ENCODE assay signal across 8 cellular contexts in genomic region chr22:36029406-36029755, GRCh38. TPM values are rescaled to one million over a fixed set of nuclear protein-coding genes. Genes with fewer than 3 reads are reported as not detected.
A peak's percentile ranks its signal among the peaks of the same experiment; 100 is the strongest.
DNase-seq lines count a peak whose midpoint lies in the region; ATAC-seq and TF ChIP-seq lines count a peak whose summit lies in the region.

No MANE protein-coding gene starts in this region.

- no peaks in the 10 kb centered on the region for H3K9me3 Mint-ChIP-seq in activated T-cell treated with anti-CD3 and anti-CD28 coated beads, Interleukin-2, amount 50 U/mL, for 24 hours

- H3K4me3 ChIP-seq in ascending aorta (peak overlapping the region; percentile 83 to 96), liver (ENCODE audit: low read depth in 1 of 3, low read length in 3 of 3) (peak overlapping the region in 2 of 3 donors; percentile 33 to 85), thyroid gland (replicated peaks in 1 of 3) (peak overlapping the region in 1 of 3 donors; percentile 63)

- peak overlapping the region; percentile 89 for H3K4me3 Mint-ChIP-seq in activated T-cell treated with anti-CD3 and anti-CD28 coated beads, Interleukin-2, amount 50 U/mL, for 24 hours

- TF ChIP-seq POLR2A in thyroid gland (IDR thresholded peaks at IDR 0.05): no peak

- DNase-seq in activated T-cell treated with anti-CD3 and anti-CD28 coated beads, Interleukin-2, amount 50 U/mL, for 24 hours: no peak
- no peak for DNase-seq in activated T-cell treated with anti-CD3 and anti-CD28 coated beads, Interleukin-2, amount 50 U/mL, for 48 hours
- DNase-seq in ascending aorta (ENCODE audit: low spot score in 2 of 2): no peak
- no peak for DNase-seq in thyroid gland
- DNase-seq in NK-92 treated with Interleukin-12 subunit alpha and Interleukin-12 subunit beta, amount 100 ng/mL, for 24 hours (lab: John Stamatoyannopoulos, UW): no peak

- peaks cover 11% of the 10 kb centered on the region for H3K27me3 Mint-ChIP-seq in activated T-cell treated with anti-CD3 and anti-CD28 coated beads, Interleukin-2, amount 50 U/mL, for 24 hours

- H3K9ac ChIP-seq in liver (ENCODE audit: low read depth in 1 of 2, low read length in 2 of 2): peak overlapping the region in 1 of 2 donors; percentile 37

- ATAC-seq in GM18519 (IDR thresholded peaks at IDR 0.05; ENCODE audit: low FRiP score, unreplicated experiment): no peak
- no peak for ATAC-seq in HG03039 (IDR thresholded peaks at IDR 0.05; ENCODE audit: unreplicated experiment)

- H3K36me3 Mint-ChIP-seq in activated T-cell treated with anti-CD3 and anti-CD28 coated beads, Interleukin-2, amount 50 U/mL, for 24 hours (ENCODE audit: low read depth): no peaks in the 10 kb centered on the region

- H3K27ac Mint-ChIP-seq in activated T-cell treated with anti-CD3 and anti-CD28 coated beads, Interleukin-2, amount 50 U/mL, for 24 hours: peak overlapping the region; percentile 81

- peaks cover 20% of the 10 kb centered on the region for H3K4me1 Mint-ChIP-seq in activated T-cell treated with anti-CD3 and anti-CD28 coated beads, Interleukin-2, amount 50 U/mL, for 24 hours (ENCODE audit: low read depth)

- H3K4me1 ChIP-seq in ascending aorta (peaks cover 0 to 10% of the 10 kb centered on the region in 2 donors), liver (ENCODE audit: control insufficient read depth in 4 of 4, insufficient read depth in 4 of 4, low read length in 3 of 4) (peaks cover 0 to 43% (median 24%) of the 10 kb centered on the region in 4 donors), thyroid gland (peaks cover 15 to 19% of the 10 kb centered on the region in 2 donors)

- H3K9me3 ChIP-seq in ascending aorta: no peaks in the 10 kb centered on the region
- no peaks in the 10 kb centered on the region for H3K9me3 ChIP-seq in liver (ENCODE audit: control insufficient read depth in 4 of 4, low read length in 3 of 4)
- no peaks in the 10 kb centered on the region for H3K9me3 ChIP-seq in thyroid gland

- TF ChIP-seq CTCF in ascending aorta (IDR thresholded peaks at IDR 0.05) (no peak), liver (IDR thresholded peaks at IDR 0.05; ENCODE audit: low read depth, low read length, missing input control) (no peak), thyroid gland (IDR thresholded peaks at IDR 0.05) (no peak)

- intact Hi-C loops in ascending aorta (cut with DNase I) (loop anchor here (1.0 to 2.0 kb wide), 5 partner anchors 37 to 99 kb away; no protein-coding TSS in a partner anchor), thyroid gland (cut with DNase I) (no loop called here)

- no peaks in the 10 kb centered on the region for H3K27me3 ChIP-seq in ascending aorta
- no peaks in the 10 kb centered on the region for H3K27me3 ChIP-seq in liver (ENCODE audit: control insufficient read depth in 4 of 4, insufficient read depth in 4 of 4, low read length in 3 of 4)
- no peaks in the 10 kb centered on the region for H3K27me3 ChIP-seq in thyroid gland

- WGBS in liver: 45% methylated on average over 7 of the region's 7 CpGs
- 36 to 55% methylated on average over 7 of the region's 7 CpGs for WGBS in thyroid gland, 2 donors

- no peak for TF ChIP-seq RAD21 in liver (IDR thresholded peaks at IDR 0.05)

- H3K36me3 ChIP-seq in ascending aorta (no peaks in the 10 kb centered on the region), liver (ENCODE audit: control insufficient read depth in 4 of 4, insufficient read depth in 3 of 4, low read depth in 1 of 4, low read length in 3 of 4) (peaks cover 0 to 2% (median 0%) of the 10 kb centered on the region in 4 donors), thyroid gland (no peaks in the 10 kb centered on the region)

- peak overlapping the region; percentile 73 to 95 for H3K27ac ChIP-seq in ascending aorta
- peak overlapping the region; percentile 70 to 78 for H3K27ac ChIP-seq in liver (ENCODE audit: low read depth in 1 of 2, low read length in 2 of 2)
- H3K27ac ChIP-seq in thyroid gland: peak overlapping the region in 2 of 3 donors; percentile 65 to 85

TF ChIP-seq in liver, 16 proteins besides CTCF, POLR2A, EP300 and RAD21:
- TF ChIP-seq SP1 (IDR thresholded peaks at IDR 0.05) (no peak), REST (IDR thresholded peaks at IDR 0.05) (no peak), FOXA2 (IDR thresholded peaks at IDR 0.05) (no peak), FOXA1 (IDR thresholded peaks at IDR 0.05) (no peak), MAX (IDR thresholded peaks at IDR 0.05) (no peak), RXRA (IDR thresholded peaks at IDR 0.05) (no peak), NR2F2 (IDR thresholded peaks at IDR 0.05) (no peak), TAF1 (conservative IDR thresholded peaks at IDR 0.05) (no peak), HNF4A (conservative IDR thresholded peaks at IDR 0.05) (no peak), ZBTB33 (IDR thresholded peaks at IDR 0.05) (no peak), EGR1 (IDR thresholded peaks at IDR 0.05; ENCODE audit: low read depth in 2 of 2) (no peak), ATF3 (IDR thresholded peaks at IDR 0.05) (no peak), YY1 (IDR thresholded peaks at IDR 0.05) (no peak), JUND (IDR thresholded peaks at IDR 0.05) (no peak), GABPA (IDR thresholded peaks at IDR 0.05 in 1 of 2, conservative IDR thresholded peaks at IDR 0.05 in 1 of 2) (no peak)

RNA-seq across cellular contexts. Expression of gene RBFOX2, which starts 0.8 kb away (rescaled TPM):
- total RNA-seq in ascending aorta (58.1 TPM), liver (10 to 100 TPM; 32.7 to 53.6 TPM), thyroid gland (100 to 1,000 TPM; 103 to 139 (median 108) TPM)
- 10 to 100 TPM; 14.2 to 18.5 TPM for polyA plus RNA-seq in liver
